17 cellular contexts compared by ENCODE assay signal in genomic region chr3:46284981-46285683, GRCh38. TPM values are rescaled to one million over a fixed set of nuclear protein-coding genes. Genes with fewer than 3 reads are reported as not detected.
DNase-seq lines count a peak whose midpoint lies in the region; ATAC-seq, FAIRE-seq and TF ChIP-seq lines count a peak whose summit lies in the region.
"Had no signal": no experiment of that assay in that cellular context is flagged by ENCODE, and none has a peak within 500 bp of the region (broad histone marks: within the 10 kb centered on the region; RNA-seq: fewer than 3 reads in every experiment).

No MANE protein-coding gene starts in this region.

- peak; percentile 67 for ATAC-seq in activated naive CD8-positive, alpha-beta T cell treated with anti-CD3 and anti-CD28 coated beads, Interleukin-2, amount 50 U/mL, for 24 hours
- ATAC-seq: left lung had no signal

- 77% methylated on average over 6 of the region's 6 CpGs for WGBS in prostate gland

- no peaks in the 10 kb centered on the region for H3K4me1 ChIP-seq in prostate gland (replicated peaks)

- H3K9me3 ChIP-seq in prostate gland = no peaks in the 10 kb centered on the region
- H3K9me3 ChIP-seq: left lung, thoracic aorta had no signal

- peak overlapping the region; percentile 92 for H3K27ac Mint-ChIP-seq in T-helper 2 cell treated with Interferon-gamma antibody and Interleukin-4, amounts not matched to agents 5 μg/mL and 100 μg/mL, for 36 hours
- H3K27ac Mint-ChIP-seq in activated naive CD8-positive, alpha-beta T cell treated with anti-CD3 and anti-CD28 coated beads, Interleukin-2, amount 50 U/mL, for 24 hours = peak overlapping the region; percentile 50
- no peak overlapping the region for H3K27ac Mint-ChIP-seq in osteocyte (ENCODE audit: unreplicated experiment)
- H3K27ac Mint-ChIP-seq: B cell had no signal

- no peak for FAIRE-seq in GM12892 (lab: Jason Lieb, UNC)
- FAIRE-seq: G401.6 had no signal

- peaks cover 70% of the 10 kb centered on the region for H3K4me1 Mint-ChIP-seq in T-helper 2 cell treated with Interferon-gamma antibody and Interleukin-4, amounts not matched to agents 5 μg/mL and 100 μg/mL, for 36 hours (ENCODE audit: low read depth)
- H3K4me1 Mint-ChIP-seq in activated naive CD8-positive, alpha-beta T cell treated with anti-CD3 and anti-CD28 coated beads, Interleukin-2, amount 50 U/mL, for 24 hours = peaks cover 61% of the 10 kb centered on the region
- no peaks in the 10 kb centered on the region for H3K4me1 Mint-ChIP-seq in osteocyte (ENCODE audit: unreplicated experiment)

- peaks cover 28% of the 10 kb centered on the region for H3K27me3 Mint-ChIP-seq in T-helper 2 cell treated with Interferon-gamma antibody and Interleukin-4, amounts not matched to agents 5 μg/mL and 100 μg/mL, for 36 hours (ENCODE audit: low read depth)
- H3K27me3 Mint-ChIP-seq in activated naive CD8-positive, alpha-beta T cell treated with anti-CD3 and anti-CD28 coated beads, Interleukin-2, amount 50 U/mL, for 24 hours = peaks cover 4% of the 10 kb centered on the region
- peaks cover 15% of the 10 kb centered on the region for H3K27me3 Mint-ChIP-seq in osteocyte (ENCODE audit: unreplicated experiment)
- H3K27me3 Mint-ChIP-seq: B cell had no signal

- intact Hi-C loops in prostate gland (cut with DNase I) = no loop called here

- H3K4me3 ChIP-seq in prostate gland = no peak overlapping the region
- H3K4me3 ChIP-seq: left lung, thoracic aorta had no signal

- H3K36me3 ChIP-seq in prostate gland = no peaks in the 10 kb centered on the region
- H3K36me3 ChIP-seq: left lung, thoracic aorta had no signal

- H3K27me3 ChIP-seq in prostate gland (replicated peaks; ENCODE audit: insufficient read depth) = no peaks in the 10 kb centered on the region
- H3K27me3 ChIP-seq: left lung had no signal

- peak overlapping the region; percentile 78 for H3K4me3 Mint-ChIP-seq in T-helper 2 cell treated with Interferon-gamma antibody and Interleukin-4, amounts not matched to agents 5 μg/mL and 100 μg/mL, for 36 hours
- H3K4me3 Mint-ChIP-seq in activated naive CD8-positive, alpha-beta T cell treated with anti-CD3 and anti-CD28 coated beads, Interleukin-2, amount 50 U/mL, for 24 hours = no peak overlapping the region
- H3K4me3 Mint-ChIP-seq in osteocyte (ENCODE audit: unreplicated experiment) = no peak overlapping the region
- H3K4me3 Mint-ChIP-seq: B cell had no signal

- DNase-seq in activated naive CD4-positive, alpha-beta T cell treated with Interleukin-2 at 50 U/mL for 16 hours = peak; percentile 63
- DNase-seq in activated naive CD4-positive, alpha-beta T cell (lab: John Stamatoyannopoulos, UW) = no peak
- DNase-seq in T-helper 2 cell treated with Interferon-gamma antibody and Interleukin-4, amounts not matched to agents 5 μg/mL and 100 μg/mL, for 36 hours (ENCODE audit: low spot score) = peak; percentile 67
- DNase-seq in activated naive CD8-positive, alpha-beta T cell treated with anti-CD3 and anti-CD28 coated beads, Interleukin-2, amount 50 U/mL, for 24 hours = no peak
- DNase-seq in stimulated activated CD8-positive, alpha-beta memory T cell treated with anti-CD3 and anti-CD28 coated beads, Interleukin-4, amount 100 ng/mL, for 48 hours = peak; percentile 65
- DNase-seq in osteocyte (ENCODE audit: extremely low spot score, unreplicated experiment) = no peak
- DNase-seq in GM12892 (ENCODE audit: insufficient read length) = no peak
- DNase-seq in prostate gland (ENCODE audit: low spot score) = no peak
- DNase-seq: effector CD8-positive, alpha-beta T cell; left lung; NCI-H1436 treated with DMSO at 0.1 percent for 48 hours had no signal

- H3K27ac ChIP-seq in prostate gland = no peak overlapping the region
- H3K27ac ChIP-seq: thoracic aorta had no signal

- no peaks in the 10 kb centered on the region for H3K9me3 Mint-ChIP-seq in T-helper 2 cell treated with Interferon-gamma antibody and Interleukin-4, amounts not matched to agents 5 μg/mL and 100 μg/mL, for 36 hours
- no peaks in the 10 kb centered on the region for H3K9me3 Mint-ChIP-seq in activated naive CD8-positive, alpha-beta T cell treated with anti-CD3 and anti-CD28 coated beads, Interleukin-2, amount 50 U/mL, for 24 hours
- H3K9me3 Mint-ChIP-seq in osteocyte (ENCODE audit: unreplicated experiment) = peaks cover 1% of the 10 kb centered on the region

- TF ChIP-seq POLR2A in GM12892 (IDR thresholded peaks at IDR 0.05; ENCODE audit: low read depth, low read length) = no peak
- no peak for TF ChIP-seq POLR2A in prostate gland (IDR thresholded peaks at IDR 0.05)

- TF ChIP-seq CTCF in osteocyte (IDR thresholded peaks at IDR 0.05) = no peak
- no peak for TF ChIP-seq CTCF in prostate gland (IDR thresholded peaks at IDR 0.05)

- H3K36me3 Mint-ChIP-seq in T-helper 2 cell treated with Interferon-gamma antibody and Interleukin-4, amounts not matched to agents 5 μg/mL and 100 μg/mL, for 36 hours (ENCODE audit: low read depth) = peaks cover 11% of the 10 kb centered on the region
- no peaks in the 10 kb centered on the region for H3K36me3 Mint-ChIP-seq in activated naive CD8-positive, alpha-beta T cell treated with anti-CD3 and anti-CD28 coated beads, Interleukin-2, amount 50 U/mL, for 24 hours (ENCODE audit: low read depth)
- no peaks in the 10 kb centered on the region for H3K36me3 Mint-ChIP-seq in osteocyte (ENCODE audit: unreplicated experiment)

RNA-seq across cellular contexts. Expression of gene CCR3, which starts 42.9 kb away (rescaled TPM):
- total RNA-seq in osteocyte (not detected in 2 replicates), prostate gland (not detected)
- 0.66 TPM for polyA plus RNA-seq in GM12892 (2012; ENCODE audit: missing spikeins)
- total RNA-seq: B cell, glomerular endothelial cell, HT-29, osteoblast, thoracic aorta had no signal

Comparison
In these comparisons a context has a peak if more than half of its experiments do, and no peak if none do; other contexts are left out.
1. DNase-seq: peak in activated naive CD4-positive, alpha-beta T cell treated with Interleukin-2 at 50 U/mL for 16 hours (single experiment), T-helper 2 cell treated with Interferon-gamma antibody and Interleukin-4, amounts not matched to agents 5 μg/mL and 100 μg/mL, for 36 hours (single experiment) and stimulated activated CD8-positive, alpha-beta memory T cell treated with anti-CD3 and anti-CD28 coated beads, Interleukin-4, amount 100 ng/mL, for 48 hours (single experiment); none in activated naive CD4-positive, alpha-beta T cell (0 of 4), activated naive CD8-positive, alpha-beta T cell treated with anti-CD3 and anti-CD28 coated beads, Interleukin-2, amount 50 U/mL, for 24 hours (single experiment), osteocyte (single experiment), GM12892 (single experiment) and prostate gland (single experiment).